In the genomic region with DNA sequence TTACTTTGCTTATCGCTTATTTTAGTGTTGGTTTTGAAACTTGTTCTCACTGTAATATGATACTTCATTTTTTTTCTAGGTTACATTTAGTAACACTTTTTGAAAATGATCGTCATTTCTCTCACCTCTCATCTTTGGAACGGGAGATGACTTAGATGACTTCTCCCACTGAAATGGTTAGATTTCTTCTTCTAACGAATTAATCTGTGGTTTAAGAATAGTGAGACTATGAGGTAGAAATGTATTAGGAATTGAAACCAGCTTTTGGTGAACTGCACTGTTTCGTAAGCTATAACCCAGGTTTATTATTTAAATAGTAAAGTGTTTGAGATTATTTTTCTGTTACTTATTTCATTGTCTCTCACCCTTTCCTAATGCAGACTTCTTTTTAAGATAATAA, we compare ENCODE assay signal across 26 cellular contexts.
"Had no signal": no experiment of that assay in that cellular context is flagged by ENCODE, and none has a peak within 500 bp of the region (broad histone marks: within the 10 kb centered on the region; RNA-seq: fewer than 3 reads in every experiment).

No MANE protein-coding gene starts in this region.

- H3K36me3 ChIP-seq: left ventricle myocardium inferior, neural progenitor cell, neutrophil, right atrium auricular region, right lobe of liver, stomach, thyroid gland, upper lobe of right lung had no signal

- H3K4me3 ChIP-seq: left ventricle myocardium inferior, lung, neural progenitor cell, right atrium auricular region, right lobe of liver, stomach, testis, thyroid gland, upper lobe of right lung had no signal

- H3K9ac ChIP-seq: neural progenitor cell had no signal

- FAIRE-seq: islet of Langerhans, urothelium cell line had no signal

- H3K4me1 ChIP-seq: right lobe of liver, stomach, testis, thyroid gland, upper lobe of right lung had no signal

- H2AFZ ChIP-seq: neural progenitor cell had no signal

- H3K4me2 ChIP-seq: neural progenitor cell had no signal

- H3K27ac ChIP-seq: left ventricle myocardium inferior, neural progenitor cell, neutrophil, right atrium auricular region, right lobe of liver, stomach, testis, thyroid gland, upper lobe of right lung had no signal

- DNase-seq: hypothalamus; immature natural killer cell; left ventricle myocardium inferior; mesendoderm; naive B cell; natural killer cell; nephron progenitor cell; occipital lobe; right lobe of liver; stimulated activated CD4-positive, alpha-beta T cell treated with anti-CD3 and anti-CD28 coated beads, Interleukin-12 subunit alpha, Interleukin-12 subunit beta, amount 100 ng/mL, for 4 hours; stimulated activated CD4-positive, alpha-beta T cell treated with anti-CD3 and anti-CD28 coated beads, Interleukin-15, amount 100 ng/mL, for 24 hours; stimulated activated CD4-positive, alpha-beta T cell treated with anti-CD3 and anti-CD28 coated beads, Interleukin-2, amount 100 ng/mL, for 24 hours; stimulated activated CD4-positive, alpha-beta T cell treated with anti-CD3 and anti-CD28 coated beads, Interleukin-4, amount 100 ng/mL, for 1 hour; stimulated activated naive B cell treated with anti-CD40 and anti-IgM and Interleukin-4, amounts not matched to agents 10 μg/mL and 1 μg/mL and 100 μg/mL, for 72 hours; stimulated activated naive CD8-positive, alpha-beta T cell treated with anti-CD3 and anti-CD28 coated beads, Interleukin-15, Interleukin-2, amounts not matched to agents 100 U/mL and 50 U/mL, for 24 hours; stomach; testis; thyroid gland; trophoblast cell; upper lobe of right lung had no signal

- H3K9me3 ChIP-seq: left ventricle myocardium inferior, neutrophil, right atrium auricular region, right lobe of liver, stomach, testis, thyroid gland, upper lobe of right lung had no signal

- H3K27me3 ChIP-seq: neural progenitor cell, neutrophil, right atrium auricular region, right lobe of liver, stomach, testis, thyroid gland, upper lobe of right lung had no signal
